2 cellular contexts compared by ENCODE assay signal in genomic region chr2:130767408-130767775, GRCh38.
TF ChIP-seq lines count a peak whose summit lies in the region.

No MANE protein-coding gene starts in this region.

TF ChIP-seq in GM23338, 12 proteins besides CTCF, POLR2A, EP300 and RAD21:
- TF ChIP-seq ZNF462 (CRISPR knock-in tag; IDR thresholded peaks at IDR 0.05) (no peak), STAT1 (IDR thresholded peaks at IDR 0.05; ENCODE audit: unreplicated experiment) (no peak), EZH2phosphoT487 (IDR thresholded peaks at IDR 0.05; ENCODE audit: unreplicated experiment) (no peak), JUNB (IDR thresholded peaks at IDR 0.05; ENCODE audit: unreplicated experiment) (no peak), REST (IDR thresholded peaks at IDR 0.05; ENCODE audit: unreplicated experiment) (no peak), ETS1 (IDR thresholded peaks at IDR 0.05) (no peak)
TF ChIP-seq in GM23338: peak in this region for 0.

TF ChIP-seq in H1, 55 proteins besides CTCF, POLR2A, EP300 and RAD21:
- TF ChIP-seq TBP (IDR thresholded peaks at IDR 0.05; ENCODE audit: low read depth, low read length) (no peak), POU5F1 (IDR thresholded peaks at IDR 0.05; ENCODE audit: low read depth, low read length) (no peak), GTF2F1 (IDR thresholded peaks at IDR 0.05; ENCODE audit: borderline replicate concordance, low read depth, low read length) (no peak), KDM1A (IDR thresholded peaks at IDR 0.05; ENCODE audit: borderline replicate concordance, low read length) (no peak), PHF8 (conservative IDR thresholded peaks at IDR 0.05; ENCODE audit: low read depth, low read length) (no peak), ZNF274 (IDR thresholded peaks at IDR 0.05; ENCODE audit: borderline replicate concordance, extremely low read depth, low read length) (no peak), KDM5A (IDR thresholded peaks at IDR 0.05; ENCODE audit: low read length) (no peak), CEBPB (IDR thresholded peaks at IDR 0.05; ENCODE audit: low read depth, low read length) (no peak), SP1 (IDR thresholded peaks at IDR 0.05; ENCODE audit: low read depth, low read length) (no peak), YY1 (IDR thresholded peaks at IDR 0.05; ENCODE audit: low read depth, low read length) (no peak), CTBP2 (IDR thresholded peaks at IDR 0.05; ENCODE audit: borderline replicate concordance, insufficient read depth, insufficient read length, low read length) (no peak)
TF ChIP-seq in H1: peak in this region for 0.
